ENCODE assay signal across 26 cellular contexts in genomic region chr1:248900637-248901036, GRCh38.
"Had no signal": no experiment of that assay in that cellular context is flagged by ENCODE, and none has a peak within 500 bp of the region (broad histone marks: within the 10 kb centered on the region; RNA-seq: fewer than 3 reads in every experiment).

No MANE protein-coding gene starts in this region.

- H3K4me2 ChIP-seq: neural progenitor cell had no signal

- FAIRE-seq: small intestine had no signal

- DNase-seq: natural killer cell; occipital lobe; ovary; posterior cingulate gyrus; psoas muscle; right cardiac atrium; right lobe of liver; sigmoid colon; small intestine; stimulated activated CD4-positive, alpha-beta T cell treated with anti-CD3 and anti-CD28 coated beads, Interleukin-15, amount 100 ng/mL, for 24 hours; stimulated activated CD4-positive, alpha-beta T cell treated with anti-CD3 and anti-CD28 coated beads, Interleukin-2, amount 100 ng/mL, for 24 hours; stimulated activated CD4-positive, alpha-beta T cell treated with anti-CD3 and anti-CD28 coated beads, Interleukin-2, amount 100 ng/mL, for 48 hours; stimulated activated CD4-positive, alpha-beta T cell treated with anti-CD3 and anti-CD28 coated beads, Interleukin-4, amount 100 ng/mL, for 24 hours; stimulated activated naive CD4-positive, alpha-beta T cell; stimulated activated naive CD8-positive, alpha-beta T cell treated with anti-CD3 and anti-CD28 coated beads, Interleukin-15, amount 100 ng/mL, for 72 hours; stimulated activated naive CD8-positive, alpha-beta T cell treated with anti-CD3 and anti-CD28 coated beads, Interleukin-15, Interleukin-2, amounts not matched to agents 100 U/mL and 50 U/mL, for 24 hours; substantia nigra; testis; tibial artery; transverse colon; upper lobe of right lung; uterus had no signal

- H3K27ac ChIP-seq: neural progenitor cell, ovary, parathyroid adenoma, psoas muscle, right lobe of liver, sigmoid colon, suprapubic skin, testis, tibial artery, transverse colon, upper lobe of right lung, uterus had no signal

- ATAC-seq: natural killer cell; psoas muscle; right cardiac atrium; right lobe of liver; stimulated activated effector memory CD8-positive, alpha-beta T cell treated with anti-CD3 and anti-CD28 coated beads, Interleukin-12 subunit alpha, Interleukin-12 subunit beta, amount 100 ng/mL, for 72 hours; stimulated activated naive CD8-positive, alpha-beta T cell treated with anti-CD3 and anti-CD28 coated beads, Interleukin-15, amount 100 ng/mL, for 72 hours; stimulated activated naive CD8-positive, alpha-beta T cell treated with anti-CD3 and anti-CD28 coated beads, Interleukin-15, Interleukin-2, amounts not matched to agents 100 U/mL and 50 U/mL, for 24 hours; upper lobe of right lung had no signal

- H3K27me3 ChIP-seq: ovary, right lobe of liver, sigmoid colon, testis had no signal

- H3K9ac ChIP-seq: neural progenitor cell, parathyroid adenoma had no signal

- H3K79me2 ChIP-seq: parathyroid adenoma had no signal

- H2AFZ ChIP-seq: neural progenitor cell, parathyroid adenoma had no signal

- H3K9me3 ChIP-seq: ovary, psoas muscle, right lobe of liver, sigmoid colon, suprapubic skin, testis, tibial artery, transverse colon, upper lobe of right lung, uterus had no signal

- H3K4me3 ChIP-seq: neural progenitor cell, ovary, psoas muscle, right lobe of liver, sigmoid colon, suprapubic skin, testis, tibial artery, transverse colon, upper lobe of right lung, uterus had no signal

- H3K36me3 ChIP-seq: ovary, right lobe of liver, sigmoid colon, suprapubic skin, tibial artery, transverse colon, upper lobe of right lung, uterus had no signal

- H3K4me1 ChIP-seq: parathyroid adenoma, psoas muscle, testis, tibial artery, upper lobe of right lung, uterus had no signal
